ENCODE assay signal across 9 cellular contexts in genomic region chr2:222427606-222428320, GRCh38. TPM values are rescaled to one million over a fixed set of nuclear protein-coding genes. Genes with fewer than 3 reads are reported as not detected.
DNase-seq lines count a peak whose midpoint lies in the region; ATAC-seq and TF ChIP-seq lines count a peak whose summit lies in the region.
"Had no signal": no experiment of that assay in that cellular context is flagged by ENCODE, and none has a peak within 500 bp of the region (broad histone marks: within the 10 kb centered on the region; RNA-seq: fewer than 3 reads in every experiment).

No MANE protein-coding gene starts in this region.

- 40 to 66% (median 47%) methylated on average over 4 of the region's 4 CpGs for WGBS in spleen, 5 donors

- no peaks in the 10 kb centered on the region for H3K36me3 ChIP-seq in spleen

- H3K4me3 Mint-ChIP-seq in mesothelial cell of epicardium, result no peak overlapping the region

- TF ChIP-seq POLR2A in spleen (IDR thresholded peaks at IDR 0.05), result no peak

- no peak for TF ChIP-seq CTCF in GM12864 (IDR thresholded peaks at IDR 0.05; ENCODE audit: low read depth, low read length, missing control alignments)
- no peak for TF ChIP-seq CTCF in mesothelial cell of epicardium (IDR thresholded peaks at IDR 0.05; ENCODE audit: unreplicated experiment)
- TF ChIP-seq CTCF in spleen (IDR thresholded peaks at IDR 0.05 in 8 of 11, conservative IDR thresholded peaks at IDR 0.05 in 3 of 11), result no peak

- intact Hi-C loops in spleen (cut with DNase I; ENCODE audit: low total_unique reads), result no loop called here

- peaks cover 0 to 47% (median 26%) of the 10 kb centered on the region in 7 donors for H3K27me3 ChIP-seq in spleen (replicated peaks in 1 of 7)

- H3K4me1 ChIP-seq in spleen, result peaks cover 0 to 34% (median 22%) of the 10 kb centered on the region in 6 donors

- H3K27ac Mint-ChIP-seq in mesothelial cell of epicardium, result no peak overlapping the region

- no peaks in the 10 kb centered on the region for H3K36me3 Mint-ChIP-seq in mesothelial cell of epicardium

- H3K4me3 ChIP-seq in GM12864 (ENCODE audit: low read depth, low read length) (peak overlapping the region; percentile 86; the same call in 1 of the 2 replicates), spleen (no peak overlapping the region)

- no peak for DNase-seq in GM12864 (ENCODE audit: low read depth)
- DNase-seq in NCI-H1436 (lab: John Stamatoyannopoulos, UW), result no peak
- no peak for DNase-seq in mesothelial cell of epicardium (ENCODE audit: low spot score in 2 of 2, unreplicated experiment in 2 of 2)
- no peak for DNase-seq in NCI-H2227 (lab: John Stamatoyannopoulos, UW; ENCODE audit: unreplicated experiment)
- DNase-seq in spleen, result no peak
- DNase-seq: left cardiac atrium had no signal

- H3K9me3 ChIP-seq in spleen, result no peaks in the 10 kb centered on the region

- H3K27me3 Mint-ChIP-seq in mesothelial cell of epicardium (ENCODE audit: low read depth), result peaks cover 78% of the 10 kb centered on the region

- H3K27ac ChIP-seq in spleen, result peak overlapping the region in 1 of 8 donors; percentile 12

- peaks cover 6% of the 10 kb centered on the region for H3K9me3 Mint-ChIP-seq in mesothelial cell of epicardium

- peaks cover 23% of the 10 kb centered on the region for H3K4me1 Mint-ChIP-seq in mesothelial cell of epicardium

- ATAC-seq in GM19468 (IDR thresholded peaks at IDR 0.05; ENCODE audit: extremely low read depth, unreplicated experiment) (peak; percentile 26), HG03432 (IDR thresholded peaks at IDR 0.05; ENCODE audit: unreplicated experiment) (peak; percentile 56), esophagus mucosa (peak; percentile 72)

RNA-seq across cellular contexts. Expression of gene SGPP2, which starts 3.4 kb away (rescaled TPM):
- total RNA-seq in esophagus mucosa, result 57.1 TPM
- total RNA-seq in mesothelial cell of epicardium, result 0.23 to 0.42 TPM (median 0.25 TPM) in 3 replicates
- total RNA-seq in spleen, result 1 to 10 TPM; 1.6 to 3.1 (median 2.0) TPM
- under 1 TPM; 0.13 to 0.67 (median 0.27) TPM for polyA plus RNA-seq in spleen

Comparison
In these comparisons a context has a peak if more than half of its experiments do, and no peak if none do; other contexts are left out.
1. RNA of gene SGPP2, which starts 3.4 kb away (total RNA-seq): 57.1 TPM in esophagus mucosa (single experiment); 1.6 to 3.1 TPM in spleen and 0.23 to 0.42 TPM in mesothelial cell of epicardium; every median in the first group is over 10 times any median in the second.
2. Peak in every context shown above with its lines, with median percentiles within 50 percentile points of each other: ATAC-seq.